8 cellular contexts compared by ENCODE assay signal in the genomic region with DNA sequence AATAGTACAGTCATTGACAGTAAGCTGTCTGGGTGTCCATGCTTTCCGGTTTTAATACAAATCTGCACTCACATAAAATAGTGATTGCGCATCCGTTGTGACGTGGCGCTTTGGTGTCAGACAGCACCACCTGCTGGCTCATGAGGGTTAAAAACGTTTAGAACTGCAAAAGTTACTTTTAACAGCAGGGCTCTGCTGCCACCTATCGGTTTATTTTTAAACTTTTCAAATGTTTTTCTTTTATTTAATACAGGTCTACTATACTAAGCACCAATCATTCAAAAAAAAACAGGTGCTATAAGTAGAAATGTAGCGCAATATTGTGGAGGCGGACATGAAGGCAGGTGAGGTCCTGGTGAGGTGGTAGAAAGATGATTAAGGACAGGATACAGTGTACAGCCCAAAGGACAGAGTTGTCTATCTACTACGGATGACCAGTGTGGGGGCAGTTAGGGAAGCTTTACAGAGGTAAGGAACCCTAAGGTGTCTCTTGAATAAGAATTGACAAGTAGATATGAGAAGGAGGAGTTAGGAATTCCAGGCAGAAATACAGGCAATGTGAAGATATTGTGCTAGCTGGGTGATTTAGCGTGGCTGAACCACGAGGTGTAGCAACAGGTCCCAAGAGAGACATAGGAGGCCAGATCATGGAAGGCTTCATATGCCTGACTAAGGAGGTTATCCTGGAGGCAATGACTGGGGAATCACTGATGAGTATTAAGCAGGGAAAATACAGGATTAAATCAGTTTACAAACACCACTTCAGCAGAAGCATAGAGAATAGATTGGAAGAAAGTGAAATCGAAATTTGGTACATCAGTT.
DNase-seq lines count a peak whose midpoint lies in the region; ATAC-seq, FAIRE-seq and TF ChIP-seq lines count a peak whose summit lies in the region.

No MANE protein-coding gene starts in this region.

- no peak overlapping the region for H3K9ac ChIP-seq in endothelial cell of umbilical vein (replicated peaks; ENCODE audit: extremely low read depth, insufficient read depth, low read length)

- intact Hi-C loops in CD4-positive, alpha-beta memory T cell (cut with micrococcal nuclease), result loop anchor here (1.0 to 5.0 kb wide), 8 partner anchors 58 to 1252 kb away; a partner anchor contains a TSS
- intact Hi-C loops in endothelial cell of umbilical vein (cut with micrococcal nuclease), result loop anchor here (1.0 to 10.0 kb wide), 7 partner anchors 140 to 1252 kb away; no protein-coding TSS in a partner anchor

- ATAC-seq in GM19455 (IDR thresholded peaks at IDR 0.05; ENCODE audit: unreplicated experiment), result peak; percentile 90
- ATAC-seq in activated CD8-positive, alpha-beta memory T cell treated with anti-CD3 and anti-CD28 coated beads, Interleukin-2, amount 10 ng/mL, durations not matched to agents 7 days and 5 days, result peak; percentile 91

- peak; percentile 79 to 82 (median 80) for DNase-seq in CD4-positive, alpha-beta memory T cell
- DNase-seq in HTR-8/SVneo (ENCODE audit: insufficient read length, low spot score) (peak; percentile 68), NOMO-1 treated with dmso at 0.1 percent for 144 hours (lab: John Stamatoyannopoulos, UW; ENCODE audit: unreplicated experiment) (peak; percentile 71), endothelial cell of umbilical vein (ENCODE audit: low read depth, low spot score) (peak; percentile 83), mucosa of gallbladder (ENCODE audit: low spot score) (peak; percentile 85)
- peak; percentile 88 for DNase-seq in activated CD8-positive, alpha-beta memory T cell treated with anti-CD3 and anti-CD28 coated beads, Interleukin-2, amount 10 ng/mL, durations not matched to agents 7 days and 5 days
- DNase-seq in stimulated activated CD8-positive, alpha-beta memory T cell treated with anti-CD3 and anti-CD28 coated beads, Interleukin-4, amount 100 ng/mL, for 48 hours, result peak; percentile 85

- H3K4me1 ChIP-seq in CD4-positive, alpha-beta memory T cell (ENCODE audit: insufficient read depth, low read length), result no peaks in the 10 kb centered on the region
- peaks cover 17% of the 10 kb centered on the region for H3K4me1 ChIP-seq in endothelial cell of umbilical vein (ENCODE audit: control insufficient read depth, extremely low read depth, insufficient read depth, low read length)

- H4K20me1 ChIP-seq in endothelial cell of umbilical vein (replicated peaks; ENCODE audit: control insufficient read depth, extremely low read depth, insufficient read depth, low read length), result no peaks in the 10 kb centered on the region

- TF ChIP-seq CTCF in endothelial cell of umbilical vein (IDR thresholded peaks at IDR 0.05; ENCODE audit: extremely low read depth in 1 of 2, insufficient read depth in 1 of 2, low read depth in 1 of 2, low read length in 2 of 2), result peak; percentile 79 to 95

- no peaks in the 10 kb centered on the region for H3K36me3 ChIP-seq in CD4-positive, alpha-beta memory T cell (ENCODE audit: insufficient read depth, low read length)
- H3K36me3 ChIP-seq in endothelial cell of umbilical vein (ENCODE audit: control insufficient read depth in 2 of 2, extremely low read depth in 1 of 2, insufficient read depth in 2 of 2, low read length in 2 of 2), result no peaks in the 10 kb centered on the region

- dilution Hi-C loops in endothelial cell of umbilical vein (cut with MboI; ENCODE audit: extremely low pct_ligation_motif_present, low sequenced_read_pairs), result loop anchor here (25.0 kb wide), 1 partner anchor 250 kb away; no protein-coding TSS in a partner anchor

- no peaks in the 10 kb centered on the region for H3K9me1 ChIP-seq in endothelial cell of umbilical vein (replicated peaks; ENCODE audit: control insufficient read depth, extremely low read depth, insufficient read depth, low read length)

- no peak overlapping the region for H2AFZ ChIP-seq in endothelial cell of umbilical vein (ENCODE audit: low read depth, low read length)

- H3K27ac ChIP-seq in CD4-positive, alpha-beta memory T cell (ENCODE audit: low read depth, low read length), result no peak overlapping the region
- H3K27ac ChIP-seq in endothelial cell of umbilical vein (ENCODE audit: insufficient read depth, low read depth, low read length), result no peak overlapping the region

- H3K4me2 ChIP-seq in endothelial cell of umbilical vein (ENCODE audit: insufficient read depth, low read length), result no peak overlapping the region

- no peaks in the 10 kb centered on the region for H3K9me3 Mint-ChIP-seq in CD4-positive, alpha-beta memory T cell
- H3K9me3 Mint-ChIP-seq in activated CD8-positive, alpha-beta memory T cell treated with anti-CD3 and anti-CD28 coated beads, Interleukin-2, amount 10 ng/mL, durations not matched to agents 7 days and 5 days (ENCODE audit: low read depth), result no peaks in the 10 kb centered on the region

- no peak overlapping the region for H3K4me3 ChIP-seq in CD4-positive, alpha-beta memory T cell (ENCODE audit: low read length in 2 of 2)
- no peak overlapping the region for H3K4me3 ChIP-seq in endothelial cell of umbilical vein (replicated peaks in 1 of 3; ENCODE audit: insufficient read depth in 1 of 3, low read depth in 1 of 3, low read length in 3 of 3)

- no peaks in the 10 kb centered on the region for H3K36me3 Mint-ChIP-seq in CD4-positive, alpha-beta memory T cell
- H3K36me3 Mint-ChIP-seq in activated CD8-positive, alpha-beta memory T cell treated with anti-CD3 and anti-CD28 coated beads, Interleukin-2, amount 10 ng/mL, durations not matched to agents 7 days and 5 days, result no peaks in the 10 kb centered on the region

- H3K79me2 ChIP-seq in endothelial cell of umbilical vein (ENCODE audit: control insufficient read depth, insufficient read depth, low read length), result no peaks in the 10 kb centered on the region

- CTCF ChIA-PET in CD4-positive, alpha-beta memory T cell (lab: Charles Lee; ENCODE audit: partially characterized antibody), result interaction anchor here (0.8 to 7.1 kb wide), 22 partner anchors 9 to 1296 kb away, joined by 3 to 113 read pairs (median 4); a partner anchor contains a TSS
- CTCF ChIA-PET in activated CD8-positive, alpha-beta memory T cell treated with anti-CD3 and anti-CD28 coated beads, Interleukin-2, amount 10 ng/mL, durations not matched to agents 7 days and 5 days (lab: Charles Lee), result interaction anchor here (0.9 to 4.5 kb wide), 11 partner anchors 10 to 736 kb away, joined by 3 to 24 read pairs (median 4); no protein-coding TSS in a partner anchor
- CTCF ChIA-PET in endothelial cell of umbilical vein (lab: Charles Lee), result interaction anchor here (0.6 to 8.2 kb wide), 15 partner anchors 10 to 720 kb away, joined by 3 to 177 read pairs (median 4); a partner anchor contains a TSS

- no peak for TF ChIP-seq POLR2A in endothelial cell of umbilical vein (IDR thresholded peaks at IDR 0.05; ENCODE audit: low read depth, low read length)

- peak overlapping the region in 1 of 8 donors; percentile 24 for H3K4me3 Mint-ChIP-seq in CD4-positive, alpha-beta memory T cell
- no peak overlapping the region for H3K4me3 Mint-ChIP-seq in activated CD8-positive, alpha-beta memory T cell treated with anti-CD3 and anti-CD28 coated beads, Interleukin-2, amount 10 ng/mL, durations not matched to agents 7 days and 5 days

- no peaks in the 10 kb centered on the region for H3K27me3 ChIP-seq in CD4-positive, alpha-beta memory T cell (ENCODE audit: insufficient read depth, low read length)
- peaks cover 7 to 23% of the 10 kb centered on the region in 2 experiments for H3K27me3 ChIP-seq in endothelial cell of umbilical vein (ENCODE audit: control insufficient read depth in 2 of 2, insufficient read depth in 2 of 2, low read length in 2 of 2)

- H3K27ac Mint-ChIP-seq in CD4-positive, alpha-beta memory T cell, result no peak overlapping the region
- no peak overlapping the region for H3K27ac Mint-ChIP-seq in activated CD8-positive, alpha-beta memory T cell treated with anti-CD3 and anti-CD28 coated beads, Interleukin-2, amount 10 ng/mL, durations not matched to agents 7 days and 5 days

- no peaks in the 10 kb centered on the region for H3K9me3 ChIP-seq in CD4-positive, alpha-beta memory T cell (ENCODE audit: control insufficient read depth in 1 of 2, low read length in 2 of 2)
- H3K9me3 ChIP-seq in endothelial cell of umbilical vein (replicated peaks; ENCODE audit: control insufficient read depth, insufficient read depth, low read length), result no peaks in the 10 kb centered on the region

- peaks cover 7 to 11% of the 10 kb centered on the region in 2 donors for H3K27me3 Mint-ChIP-seq in CD4-positive, alpha-beta memory T cell
- peaks cover 22% of the 10 kb centered on the region for H3K27me3 Mint-ChIP-seq in activated CD8-positive, alpha-beta memory T cell treated with anti-CD3 and anti-CD28 coated beads, Interleukin-2, amount 10 ng/mL, durations not matched to agents 7 days and 5 days

- peaks cover 4 to 6% (median 5%) of the 10 kb centered on the region in 4 donors for H3K4me1 Mint-ChIP-seq in CD4-positive, alpha-beta memory T cell
- peaks cover 8% of the 10 kb centered on the region for H3K4me1 Mint-ChIP-seq in activated CD8-positive, alpha-beta memory T cell treated with anti-CD3 and anti-CD28 coated beads, Interleukin-2, amount 10 ng/mL, durations not matched to agents 7 days and 5 days

- peak; percentile 60 for FAIRE-seq in HTR-8/SVneo (lab: Jason Lieb, UNC)
- peak; percentile 91 for FAIRE-seq in endothelial cell of umbilical vein (lab: Jason Lieb, UNC)

- no TSS peak for BruUV-seq in endothelial cell of umbilical vein (replicated peaks; lab: Mats Ljungman, UMichigan)

- POLR2A ChIA-PET in CD4-positive, alpha-beta memory T cell (lab: Charles Lee; ENCODE audit: partially characterized antibody), result no interaction called here
- POLR2A ChIA-PET in endothelial cell of umbilical vein (lab: Charles Lee), result no interaction called here

TF ChIP-seq in endothelial cell of umbilical vein, 7 proteins besides CTCF, POLR2A, EP300 and RAD21:
- TF ChIP-seq JUN (IDR thresholded peaks at IDR 0.05; ENCODE audit: borderline replicate concordance, insufficient read depth, insufficient read length, low read depth) (no peak), POLR2AphosphoS5 (IDR thresholded peaks at IDR 0.05; ENCODE audit: insufficient read depth, low read depth, low read length) (no peak), MYC (IDR thresholded peaks at IDR 0.05; ENCODE audit: low read depth, low read length) (no peak), FOS (IDR thresholded peaks at IDR 0.05; ENCODE audit: borderline replicate concordance, insufficient read depth, low read length) (peak; percentile 32), EZH2 (IDR thresholded peaks at IDR 0.05; ENCODE audit: borderline replicate concordance, low read depth, low read length, severe bottlenecking) (peak; percentile 17)
